ENCODE assay signal across 18 cellular contexts in genomic region chr11:76735841-76736240, GRCh38. TPM values are rescaled to one million over a fixed set of nuclear protein-coding genes. Genes with fewer than 3 reads are reported as not detected.
DNase-seq lines count a peak whose midpoint lies in the region; FAIRE-seq and TF ChIP-seq lines count a peak whose summit lies in the region.
"Had no signal": no experiment of that assay in that cellular context is flagged by ENCODE, and none has a peak within 500 bp of the region (broad histone marks: within the 10 kb centered on the region; RNA-seq: fewer than 3 reads in every experiment).

No MANE protein-coding gene starts in this region.

- no peaks in the 10 kb centered on the region for H3K36me3 ChIP-seq in H1 (ENCODE audit: control insufficient read depth in 2 of 4, insufficient read depth in 4 of 4, low read length in 3 of 4)

- TF ChIP-seq RAD21 in H1 (IDR thresholded peaks at IDR 0.05 in 1 of 2, conservative IDR thresholded peaks at IDR 0.05 in 1 of 2; ENCODE audit: low read depth in 2 of 2, low read length in 2 of 2): no peak

- H3K23me2 ChIP-seq in H1 (ENCODE audit: low read depth, low read length): no peaks in the 10 kb centered on the region

- no peak for TF ChIP-seq EP300 in H1 (IDR thresholded peaks at IDR 0.05; ENCODE audit: borderline replicate concordance in 1 of 2, low read depth in 2 of 2, low read length in 2 of 2)

- no peak overlapping the region for H3K23ac ChIP-seq in H1 (ENCODE audit: insufficient read length)

- TF ChIP-seq CTCF in H1 (IDR thresholded peaks at IDR 0.05; ENCODE audit: control extremely low read depth in 1 of 3, insufficient read depth in 1 of 3, low read depth in 1 of 3, low read length in 3 of 3) (no peak), nephron progenitor cell (IDR thresholded peaks at IDR 0.05) (no peak)

- CTCF ChIA-PET in H1 (lab: Charles Lee; ENCODE audit: partially characterized antibody): interaction anchor here (0.6 to 9.6 kb wide), 24 partner anchors 11 to 371 kb away, joined by 3 to 92 read pairs (median 6); partner anchors contain the start of gene B3GNT6

- H2BK5ac ChIP-seq in H1 (ENCODE audit: low read depth, low read length): 0 out of 2 replicates have a peak overlapping the region, but pooled peaks have one; percentile 17

- no peak overlapping the region for H3K56ac ChIP-seq in H1 (replicated peaks; ENCODE audit: insufficient read length, low read depth, low read length)

- H3K27ac Mint-ChIP-seq in nephron progenitor cell: peak overlapping the region; percentile 43
- H3K27ac Mint-ChIP-seq: CD14-positive monocyte had no signal

- peak overlapping the region; percentile 50 for H3K4me3 Mint-ChIP-seq in nephron progenitor cell
- H3K4me3 Mint-ChIP-seq: CD14-positive monocyte had no signal

- no peak overlapping the region for H2BK120ac ChIP-seq in H1 (replicated peaks; ENCODE audit: low read depth, low read length)

- DNase-seq in DMS 273 (lab: John Stamatoyannopoulos, UW; ENCODE audit: unreplicated experiment): peak; percentile 43
- no peak for DNase-seq in DMS 273 treated with DMSO at 0.1 percent for 48 hours (lab: John Stamatoyannopoulos, UW)
- peak; percentile 57 for DNase-seq in OCI-M1 (lab: John Stamatoyannopoulos, UW)
- DNase-seq in H1 (ENCODE audit: low read depth in 1 of 2, low spot score in 2 of 2): no peak
- DNase-seq in nephron progenitor cell: no peak
- DNase-seq in NCI-H524 treated with DMSO at 0.1 percent for 48 hours (lab: John Stamatoyannopoulos, UW): no peak
- DNase-seq in stimulated activated CD8-positive, alpha-beta memory T cell treated with anti-CD3 and anti-CD28 coated beads, Interleukin-4, amount 100 ng/mL, for 48 hours: no peak
- no peak for DNase-seq in T-helper 1 cell
- DNase-seq: GOT3, KBM-7, NCI-H1105, NCI-H748 treated with DMSO at 0.1 percent for 48 hours, RPMI8226, SHP77 treated with DMSO at 0.1 percent for 48 hours had no signal

- H2AK5ac ChIP-seq in H1 (ENCODE audit: low read depth, low read length): no peak overlapping the region

- H3K27me3 Mint-ChIP-seq in nephron progenitor cell (ENCODE audit: low read depth, poor library complexity): peaks cover 9% of the 10 kb centered on the region

- no peaks in the 10 kb centered on the region for H3K9me3 Mint-ChIP-seq in nephron progenitor cell
- H3K9me3 Mint-ChIP-seq: CD14-positive monocyte had no signal

- POLR2A ChIA-PET in H1 (lab: Charles Lee; ENCODE audit: partially characterized antibody): interaction anchor here (1.2 to 1.7 kb wide), 3 partner anchors 46 to 49 kb away, joined by 4 to 6 read pairs (median 6); partner anchors contain the start of gene TSKU

- peaks cover 31% of the 10 kb centered on the region for H3K4me1 Mint-ChIP-seq in nephron progenitor cell
- H3K4me1 Mint-ChIP-seq: CD14-positive monocyte had no signal

- H3K4me1 ChIP-seq in H1 (replicated peaks in 1 of 4; ENCODE audit: control insufficient read depth in 3 of 4, insufficient read depth in 4 of 4, low read length in 3 of 4): peaks cover 8 to 17% (median 13%) of the 10 kb centered on the region in 4 experiments

- H4K8ac ChIP-seq in H1 (ENCODE audit: extremely low read depth, insufficient read depth, low read length): no peak overlapping the region

- no peak overlapping the region for H3K9ac ChIP-seq in H1 (replicated peaks in 1 of 4; ENCODE audit: extremely low read depth in 1 of 4, low read depth in 3 of 4, low read length in 3 of 4)

- no peaks in the 10 kb centered on the region for H4K20me1 ChIP-seq in H1 (replicated peaks in 1 of 2; ENCODE audit: control insufficient read depth in 1 of 2, insufficient read depth in 2 of 2, low read length in 2 of 2)

- H3K4ac ChIP-seq in H1 (replicated peaks; ENCODE audit: insufficient read length, low read depth, low read length): no peak overlapping the region

- no peak overlapping the region for H2BK15ac ChIP-seq in H1 (ENCODE audit: low read length)

- H4K91ac ChIP-seq in H1 (replicated peaks; ENCODE audit: insufficient read length, low read length): no peak overlapping the region

- H3K79me2 ChIP-seq in H1 (ENCODE audit: control insufficient read depth in 1 of 2, insufficient read depth in 2 of 2, low read length in 2 of 2): no peaks in the 10 kb centered on the region

- H3K27me3 ChIP-seq in H1 (replicated peaks in 1 of 4; ENCODE audit: control insufficient read depth in 3 of 4, extremely low read depth in 1 of 4, insufficient read depth in 3 of 4, low read length in 3 of 4): no peaks in the 10 kb centered on the region

- H3K36me3 Mint-ChIP-seq in nephron progenitor cell (ENCODE audit: low read depth): no peaks in the 10 kb centered on the region
- H3K36me3 Mint-ChIP-seq: CD14-positive monocyte had no signal

- no peak for FAIRE-seq in H1 (lab: Jason Lieb, UNC)
- FAIRE-seq: GM12878, GM19239 had no signal

- H3K79me1 ChIP-seq in H1 (ENCODE audit: low read depth, low read length): no peaks in the 10 kb centered on the region

- H3K18ac ChIP-seq in H1 (ENCODE audit: extremely low read depth, low read length): no peak overlapping the region

- no peak overlapping the region for H3K14ac ChIP-seq in H1 (ENCODE audit: insufficient read length)

- no peak overlapping the region for H3K4me3 ChIP-seq in H1 (ENCODE audit: extremely low read depth in 1 of 4, insufficient read depth in 2 of 4, low read depth in 3 of 4, low read length in 4 of 4)
- H3K4me3 ChIP-seq: GM12878 had no signal

- WGBS in H1 (ENCODE audit: extremely low coverage in 1 of 2, insufficient coverage in 1 of 2, insufficient read length in 1 of 2, insufficient replicate concordance in 2 of 2, low coverage in 1 of 2, low lambda C conversion rate in 2 of 2, missing lambda C conversion rate in 1 of 2), 2 experiments: 84% methylated on average over 13 of the region's 13 CpGs; no CpG with 5 or more reads in 1 of the 2 experiments

- no peak overlapping the region for H2BK20ac ChIP-seq in H1 (ENCODE audit: low read length)

- H3K9me3 ChIP-seq in H1 (ENCODE audit: insufficient read depth in 2 of 2, low read depth in 1 of 2, low read length in 1 of 2): no peaks in the 10 kb centered on the region

- no peak overlapping the region for H3K27ac ChIP-seq in H1 (ENCODE audit: low read depth, low read length)
- H3K27ac ChIP-seq: 22Rv1 had no signal

- no peak overlapping the region for H4K5ac ChIP-seq in H1 (ENCODE audit: insufficient read length, low read depth, low read length)

- no peak overlapping the region; the same call in 1 of the 2 replicates for H2BK12ac ChIP-seq in H1 (ENCODE audit: low read depth, low read length)

- peak overlapping the region; percentile 24; the same call in 1 of the 2 replicates for H2AFZ ChIP-seq in H1 (ENCODE audit: low read length)

- no peak overlapping the region for H3K4me2 ChIP-seq in H1 (ENCODE audit: insufficient read depth in 1 of 2, low read depth in 2 of 2, low read length in 2 of 2)

- TF ChIP-seq POLR2A in H1 (IDR thresholded peaks at IDR 0.05; ENCODE audit: control extremely low read depth in 1 of 2, low read depth in 2 of 2, low read length in 2 of 2): no peak

TF ChIP-seq in H1, 55 proteins besides CTCF, POLR2A, EP300 and RAD21:
- no peak for TF ChIP-seq KDM5A (IDR thresholded peaks at IDR 0.05; ENCODE audit: low read length)

RNA-seq across cellular contexts. Expression of gene TSKU, which starts 47.3 kb away (rescaled TPM):
- total RNA-seq in H1 (2021; fragmentation: NEBNext Ultra II Directional; extraction: Animal tissue kit (Norgen Biotek cat#: 25700)): 22.8 TPM in 2 replicates
- polyA plus RNA-seq in H1 (2011; rRNA removed): 28.4 and 40.7 TPM in 2 replicates
- polyA plus RNA-seq in H1 (2011; cell fraction: cytosol; rRNA removed): 18.1 TPM
- polyA plus RNA-seq in H1 (2011; cell fraction: nucleus; rRNA removed): 34.2 TPM
- polyA plus RNA-seq in H1 (2012, experiment 1 of 2): 15.8 to 27.1 TPM (median 20.7 TPM) in 4 replicates
- polyA plus RNA-seq in H1 (2012, experiment 2 of 2): 22.0 TPM
- polyA plus RNA-seq in H1 (2013, experiment 1 of 2): 21.4 TPM
- 23.8 TPM for polyA plus RNA-seq in H1 (2013, experiment 2 of 2)
- 21.7 and 33.3 TPM in 2 replicates for polyA minus RNA-seq in H1 (2011; rRNA and poly(A)+ RNA removed)
- polyA minus RNA-seq in H1 (2011; cell fraction: cytosol; rRNA and poly(A)+ RNA removed): 17.2 TPM
- polyA minus RNA-seq in H1 (2011; cell fraction: nucleus; rRNA and poly(A)+ RNA removed): 27.5 TPM
- polyA plus RNA-seq: CD14-positive monocyte had no signal

Comparison
In these comparisons a context has a peak if more than half of its experiments do, and no peak if none do; other contexts are left out.
1. DNase-seq: peak in DMS 273 (single experiment) and OCI-M1 (single experiment); none in DMS 273 treated with DMSO at 0.1 percent for 48 hours (single experiment), H1 (0 of 2), nephron progenitor cell (single experiment), NCI-H524 treated with DMSO at 0.1 percent for 48 hours (single experiment), stimulated activated CD8-positive, alpha-beta memory T cell treated with anti-CD3 and anti-CD28 coated beads, Interleukin-4, amount 100 ng/mL, for 48 hours (single experiment) and T-helper 1 cell (0 of 5).